Comparison of ENCODE assay signal across 9 cellular contexts in the genomic region with DNA sequence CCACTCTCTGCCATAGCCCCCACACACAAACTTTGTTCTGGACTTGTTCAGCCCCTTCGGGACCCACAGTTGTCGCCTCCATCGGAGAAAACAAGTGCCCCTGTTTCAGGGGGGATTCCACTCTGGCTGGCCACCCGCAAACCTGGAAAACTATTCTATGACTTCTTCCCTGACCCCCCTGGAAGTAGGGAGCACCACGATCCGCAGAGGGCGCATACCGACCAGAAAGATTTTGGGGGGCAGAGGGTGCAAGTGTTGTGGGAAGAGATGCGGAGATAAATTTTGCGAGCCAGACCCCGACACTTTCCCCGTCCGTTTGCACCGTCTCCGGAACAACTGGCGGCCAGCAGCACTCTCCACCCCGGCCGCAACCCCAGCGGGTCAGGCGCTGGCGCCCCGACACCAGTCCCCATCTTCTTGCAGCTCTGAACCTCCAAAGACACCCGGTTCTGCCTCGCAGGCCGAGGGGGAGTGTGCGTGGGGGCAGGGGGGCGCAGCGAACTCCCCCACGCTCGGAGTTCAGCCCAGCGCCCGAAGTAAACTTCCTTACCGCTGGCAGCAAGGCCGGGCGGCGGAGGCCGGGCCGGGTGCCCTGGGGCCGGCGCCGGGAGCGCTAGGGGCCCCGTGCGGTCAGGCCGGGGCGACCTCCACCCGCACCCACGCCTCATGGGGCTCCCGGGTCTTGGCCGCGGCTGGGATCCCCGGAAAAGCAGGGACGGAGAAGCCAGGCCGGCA. TPM values are rescaled to one million over a fixed set of nuclear protein-coding genes. Genes with fewer than 3 reads are reported as not detected.
DNase-seq lines count a peak whose midpoint lies in the region; ATAC-seq and TF ChIP-seq lines count a peak whose summit lies in the region.
"Had no signal": no experiment of that assay in that cellular context is flagged by ENCODE, and none has a peak within 500 bp of the region (broad histone marks: within the 10 kb centered on the region; RNA-seq: fewer than 3 reads in every experiment).

No MANE protein-coding gene starts in this region.

- no peak overlapping the region for H3K4me3 Mint-ChIP-seq in natural killer cell
- H3K4me3 Mint-ChIP-seq: activated B cell treated with CpG ODN at 0.5 μM for 24 hours had no signal

- H3K9me3 Mint-ChIP-seq in natural killer cell: no peaks in the 10 kb centered on the region
- H3K9me3 Mint-ChIP-seq: activated B cell treated with CpG ODN at 0.5 μM for 24 hours had no signal

- H3K36me3 Mint-ChIP-seq in natural killer cell: no peaks in the 10 kb centered on the region

- H3K4me1 Mint-ChIP-seq in natural killer cell: no peaks in the 10 kb centered on the region
- H3K4me1 Mint-ChIP-seq: activated B cell treated with CpG ODN at 0.5 μM for 24 hours had no signal

- H3K9me3 ChIP-seq in HAP-1 (no peaks in the 10 kb centered on the region), lower lobe of right lung (no peaks in the 10 kb centered on the region)

- DNase-seq in HAP-1 (ENCODE audit: low spot score in 2 of 2) (peak in 1 of 2 experiments; percentile 18), astrocyte of the spinal cord (ENCODE audit: low read depth, low spot score) (peak; percentile 32), iris pigment epithelial cell (ENCODE audit: low read depth) (peak; percentile 18), lower lobe of right lung (no peak), natural killer cell (no peak)
- DNase-seq: activated B cell treated with CpG ODN at 0.5 μM for 24 hours had no signal

- H3K36me3 ChIP-seq in HAP-1 (replicated peaks): 0 out of 2 replicates have a peak, but pooled peaks cover 5% of the 10 kb centered on the region
- no peaks in the 10 kb centered on the region for H3K36me3 ChIP-seq in lower lobe of right lung

- H3K27me3 Mint-ChIP-seq in natural killer cell (ENCODE audit: low read depth in 2 of 2): peaks cover 49 to 62% of the 10 kb centered on the region in 2 donors

- H3K27ac ChIP-seq in skin epidermis (peak overlapping the region in 7 of 21 experiments; percentile 15 to 81 (median 59)), lower lobe of right lung (no peak overlapping the region)

- in situ Hi-C loops in HAP-1 (cut with MboI; ENCODE audit: low sequenced_read_pairs): loop anchor here (25.0 kb wide), 1 partner anchor 612 kb away; no protein-coding TSS in a partner anchor
- in situ Hi-C loops in astrocyte of the spinal cord (cut with HindIII; ENCODE audit: low sequenced_read_pairs): no loop called here

- no peak for TF ChIP-seq CTCF in astrocyte of the spinal cord (IDR thresholded peaks at IDR 0.05; ENCODE audit: low read depth, low read length)
- no peak for TF ChIP-seq CTCF in lower lobe of right lung (IDR thresholded peaks at IDR 0.05)
- TF ChIP-seq CTCF in natural killer cell (IDR thresholded peaks at IDR 0.05): no peak

- H3K27me3 ChIP-seq in HAP-1 (ENCODE audit: low read depth) (no peaks in the 10 kb centered on the region), lower lobe of right lung (ENCODE audit: low read depth) (peaks cover 84% of the 10 kb centered on the region)

- H3K4me3 ChIP-seq in HAP-1 (peak overlapping the region; percentile 88), astrocyte of the spinal cord (ENCODE audit: low read depth, low read length) (peak overlapping the region; percentile 82), skin epidermis (peak overlapping the region; percentile 1 to 37 (median 33)), lower lobe of right lung (no peak overlapping the region)

- peaks cover 33% of the 10 kb centered on the region for H3K4me1 ChIP-seq in HAP-1
- peaks cover 18% of the 10 kb centered on the region for H3K4me1 ChIP-seq in lower lobe of right lung

- no peak overlapping the region for H3K27ac Mint-ChIP-seq in natural killer cell
- H3K27ac Mint-ChIP-seq: activated B cell treated with CpG ODN at 0.5 μM for 24 hours had no signal

- ATAC-seq in GM19351 (IDR thresholded peaks at IDR 0.05; ENCODE audit: unreplicated experiment) (no peak), lower lobe of right lung (no peak), HG03135 (IDR thresholded peaks at IDR 0.05; ENCODE audit: unreplicated experiment) (no peak), natural killer cell (no peak)

- intact Hi-C loops in lower lobe of right lung (cut with DNase I): no loop called here
- intact Hi-C loops in natural killer cell (cut with micrococcal nuclease): no loop called here

RNA-seq across cellular contexts. Expression of a gene that starts 0.7 kb away (rescaled TPM):
- total RNA-seq in lower lobe of right lung (not detected), natural killer cell (not detected)
- total RNA-seq: activated B cell treated with CpG ODN at 0.5 μM for 24 hours had no signal

Comparison
In these comparisons a context has a peak if more than half of its experiments do, and no peak if none do; other contexts are left out.
1. DNase-seq: peak in astrocyte of the spinal cord (single experiment) and iris pigment epithelial cell (single experiment); none in lower lobe of right lung (single experiment) and natural killer cell (single experiment).